Comparison of ENCODE assay signal across 1 cellular context in genomic region chr12:46071335-46071734, GRCh38.
TF ChIP-seq lines count a peak whose summit lies in the region.

No MANE protein-coding gene starts in this region.

TF ChIP-seq in GM23338, 12 proteins besides CTCF, POLR2A, EP300 and RAD21 (continued from another document):
- TF ChIP-seq ZNF462 (CRISPR knock-in tag; IDR thresholded peaks at IDR 0.05) = no peak
- TF ChIP-seq JUNB (IDR thresholded peaks at IDR 0.05; ENCODE audit: unreplicated experiment) = no peak
- no peak for TF ChIP-seq ZNF114 (CRISPR knock-in tag; IDR thresholded peaks at IDR 0.05)
- TF ChIP-seq REST (IDR thresholded peaks at IDR 0.05; ENCODE audit: unreplicated experiment) = no peak
- no peak for TF ChIP-seq STAT1 (IDR thresholded peaks at IDR 0.05; ENCODE audit: unreplicated experiment)
- TF ChIP-seq NANOG (IDR thresholded peaks at IDR 0.05; ENCODE audit: borderline replicate concordance) = no peak
- TF ChIP-seq POLR2AphosphoS5 (IDR thresholded peaks at IDR 0.05; ENCODE audit: low read depth) = no peak
- TF ChIP-seq CREB1 (CRISPR knock-in tag; IDR thresholded peaks at IDR 0.05; ENCODE audit: low read depth) = no peak
- TF ChIP-seq ETS1 (IDR thresholded peaks at IDR 0.05) = no peak
- TF ChIP-seq EZH2 (IDR thresholded peaks at IDR 0.05; ENCODE audit: low read depth, unreplicated experiment) = no peak
